26 cellular contexts compared by ENCODE assay signal in genomic region chr1:162666006-162666645, GRCh38. TPM values are rescaled to one million over a fixed set of nuclear protein-coding genes. Genes with fewer than 3 reads are reported as not detected.
A peak's percentile ranks its signal among the peaks of the same experiment; 100 is the strongest.
DNase-seq lines count a peak whose midpoint lies in the region; ATAC-seq and TF ChIP-seq lines count a peak whose summit lies in the region.
"Had no signal": no experiment of that assay in that cellular context is flagged by ENCODE, and none has a peak within 500 bp of the region (broad histone marks: within the 10 kb centered on the region; RNA-seq: fewer than 3 reads in every experiment).

No MANE protein-coding gene starts in this region.

- no peak overlapping the region for H3K4me3 Mint-ChIP-seq in activated CD8-positive, alpha-beta memory T cell treated with anti-CD3 and anti-CD28 coated beads, Interleukin-2, amount 10 ng/mL, durations not matched to agents 7 days and 5 days
- no peak overlapping the region for H3K4me3 Mint-ChIP-seq in CD4-positive, alpha-beta memory T cell
- H3K4me3 Mint-ChIP-seq: activated naive CD4-positive, alpha-beta T cell treated with anti-CD3 and anti-CD28 coated beads for 36 hours; activated T-cell treated with anti-CD3 and anti-CD28 coated beads, Interleukin-2, amount 50 U/mL, for 72 hours; effector memory CD8-positive, alpha-beta T cell had no signal

- no peak overlapping the region for H2BK15ac ChIP-seq in mesenchymal stem cell (ENCODE audit: low read depth, poor library complexity, severe bottlenecking)

- peak overlapping the region in 1 of 2 experiments; percentile 35 for H3K18ac ChIP-seq in mesenchymal stem cell (ENCODE audit: low read depth in 1 of 2, low read length in 2 of 2)

- TF ChIP-seq CTCF in adrenal gland (IDR thresholded peaks at IDR 0.05) = no peak
- TF ChIP-seq CTCF in BE2C (IDR thresholded peaks at IDR 0.05; ENCODE audit: low read depth, low read length) = no peak

- no peak for ATAC-seq in activated CD8-positive, alpha-beta memory T cell treated with anti-CD3 and anti-CD28 coated beads, Interleukin-2, amount 10 ng/mL, durations not matched to agents 7 days and 5 days
- ATAC-seq: activated T-cell treated with anti-CD3 and anti-CD28 coated beads, Interleukin-2, amount 50 U/mL, for 72 hours; effector memory CD8-positive, alpha-beta T cell; esophagus mucosa; lower lobe of right lung had no signal

- H3K9me3 ChIP-seq in adrenal gland (replicated peaks in 1 of 3) = no peaks in the 10 kb centered on the region
- no peaks in the 10 kb centered on the region for H3K9me3 ChIP-seq in mesenchymal stem cell (ENCODE audit: control insufficient read depth, low read length)
- H3K9me3 ChIP-seq in CD4-positive, alpha-beta memory T cell (ENCODE audit: control insufficient read depth in 1 of 2, low read length in 2 of 2) = no peaks in the 10 kb centered on the region
- no peaks in the 10 kb centered on the region for H3K9me3 ChIP-seq in BE2C
- H3K9me3 ChIP-seq: lower lobe of right lung, suprapubic skin had no signal

- no peak overlapping the region for H4K91ac ChIP-seq in mesenchymal stem cell (ENCODE audit: low read length)

- H3K27me3 ChIP-seq in adrenal gland (no peaks in the 10 kb centered on the region), mesenchymal stem cell (ENCODE audit: control insufficient read depth in 1 of 2, insufficient read depth in 1 of 2, low read length in 2 of 2) (no peaks in the 10 kb centered on the region), BE2C (no peaks in the 10 kb centered on the region)
- H3K27me3 ChIP-seq in CD4-positive, alpha-beta memory T cell (ENCODE audit: insufficient read depth, low read length) = no peaks in the 10 kb centered on the region
- H3K27me3 ChIP-seq: suprapubic skin had no signal

- no peaks in the 10 kb centered on the region for H3K36me3 Mint-ChIP-seq in activated CD8-positive, alpha-beta memory T cell treated with anti-CD3 and anti-CD28 coated beads, Interleukin-2, amount 10 ng/mL, durations not matched to agents 7 days and 5 days
- no peaks in the 10 kb centered on the region for H3K36me3 Mint-ChIP-seq in CD4-positive, alpha-beta memory T cell

- POLR2A ChIA-PET in CD4-positive, alpha-beta memory T cell (lab: Charles Lee; ENCODE audit: partially characterized antibody) = no interaction called here

- H3K9ac ChIP-seq in mesenchymal stem cell (ENCODE audit: low read length) = peak overlapping the region; percentile 61

- no peaks in the 10 kb centered on the region for H3K9me3 Mint-ChIP-seq in activated CD8-positive, alpha-beta memory T cell treated with anti-CD3 and anti-CD28 coated beads, Interleukin-2, amount 10 ng/mL, durations not matched to agents 7 days and 5 days (ENCODE audit: low read depth)
- no peaks in the 10 kb centered on the region for H3K9me3 Mint-ChIP-seq in CD4-positive, alpha-beta memory T cell
- H3K9me3 Mint-ChIP-seq: activated naive CD4-positive, alpha-beta T cell treated with anti-CD3 and anti-CD28 coated beads for 36 hours; effector memory CD8-positive, alpha-beta T cell had no signal

- CTCF ChIA-PET in activated CD8-positive, alpha-beta memory T cell treated with anti-CD3 and anti-CD28 coated beads, Interleukin-2, amount 10 ng/mL, durations not matched to agents 7 days and 5 days (lab: Charles Lee) = interaction anchor here (0.6 kb wide), 1 partner anchor 23 kb away, joined by 3 read pairs; no protein-coding TSS in a partner anchor
- CTCF ChIA-PET in CD4-positive, alpha-beta memory T cell (lab: Charles Lee; ENCODE audit: partially characterized antibody) = no interaction called here

- peak overlapping the region in 1 of 2 experiments; percentile 33 for H2BK12ac ChIP-seq in mesenchymal stem cell (ENCODE audit: low read length in 2 of 2)

- H3K4ac ChIP-seq in mesenchymal stem cell (ENCODE audit: low read depth in 1 of 2, low read length in 2 of 2) = no peak overlapping the region

- peaks cover 12% of the 10 kb centered on the region for H3K27me3 Mint-ChIP-seq in activated CD8-positive, alpha-beta memory T cell treated with anti-CD3 and anti-CD28 coated beads, Interleukin-2, amount 10 ng/mL, durations not matched to agents 7 days and 5 days
- H3K27me3 Mint-ChIP-seq in CD4-positive, alpha-beta memory T cell = peaks cover 0 to 3% of the 10 kb centered on the region in 2 donors

- DNase-seq in AG08395 (ENCODE audit: low spot score) = peak; percentile 6
- peak; percentile 33 for DNase-seq in LHCN-M2 (ENCODE audit: low read depth)
- no peak for DNase-seq in adrenal gland
- DNase-seq in mesenchymal stem cell = no peak
- no peak for DNase-seq in activated CD8-positive, alpha-beta memory T cell treated with anti-CD3 and anti-CD28 coated beads, Interleukin-2, amount 10 ng/mL, durations not matched to agents 7 days and 5 days
- no peak for DNase-seq in CD4-positive, alpha-beta memory T cell
- no peak for DNase-seq in mesenteric fat pad (ENCODE audit: low spot score)
- no peak for DNase-seq in BE2C
- DNase-seq: activated CD4-positive, alpha-beta T cell treated with anti-CD3 and anti-CD28 coated beads for 48 hours; activated naive CD4-positive, alpha-beta T cell treated with anti-CD3 and anti-CD28 coated beads for 36 hours; activated T-cell treated with anti-CD3 and anti-CD28 coated beads, Interleukin-2, amount 50 U/mL, for 72 hours; effector memory CD8-positive, alpha-beta T cell; GDM1; glutamatergic neuron; KG1; lower lobe of right lung; NCI-H1694; NCI-H2171 treated with DMSO at 0.1 percent for 48 hours; NCI-H69; RPMI8226; stimulated activated CD4-positive, alpha-beta T cell treated with anti-CD3 and anti-CD28 coated beads, Interleukin-1b, Interleukin-23, amount 100 ng/mL, for 48 hours; T-helper 2 cell had no signal

- no peak for TF ChIP-seq POLR2A in adrenal gland (IDR thresholded peaks at IDR 0.05)

- H3K4me1 ChIP-seq in adrenal gland (replicated peaks in 1 of 2) (peaks cover 38 to 47% of the 10 kb centered on the region in 2 donors), mesenchymal stem cell (ENCODE audit: control insufficient read depth, insufficient read depth, low read depth, low read length) (peaks cover 4% of the 10 kb centered on the region), BE2C (peaks cover 51% of the 10 kb centered on the region)
- no peaks in the 10 kb centered on the region for H3K4me1 ChIP-seq in CD4-positive, alpha-beta memory T cell (ENCODE audit: insufficient read depth, low read length)
- H3K4me1 ChIP-seq: lower lobe of right lung had no signal

- no peak overlapping the region for H3K23ac ChIP-seq in mesenchymal stem cell (ENCODE audit: low read length in 2 of 2)

- no peak overlapping the region for H2BK120ac ChIP-seq in mesenchymal stem cell (ENCODE audit: low read depth, low read length)

- H3K14ac ChIP-seq in mesenchymal stem cell (ENCODE audit: low read length in 2 of 2) = no peak overlapping the region

- H2BK5ac ChIP-seq in mesenchymal stem cell (ENCODE audit: low read depth, low read length, poor library complexity, severe bottlenecking) = no peak overlapping the region

- H3K27ac ChIP-seq in adrenal gland (peak overlapping the region in 3 of 5 donors; percentile 13 to 50 (median 14)), mesenchymal stem cell (ENCODE audit: low read length, poor library complexity, severe bottlenecking) (no peak overlapping the region)
- H3K27ac ChIP-seq in CD4-positive, alpha-beta memory T cell (ENCODE audit: low read depth, low read length) = no peak overlapping the region
- H3K27ac ChIP-seq: C4-2B, coronary artery, lower lobe of right lung, suprapubic skin had no signal

- no peak overlapping the region for H3K4me2 ChIP-seq in mesenchymal stem cell (ENCODE audit: low read length, poor library complexity, severe bottlenecking)

- H3K4me3 ChIP-seq in adrenal gland (no peak overlapping the region), mesenchymal stem cell (ENCODE audit: insufficient read depth in 1 of 2, low read depth in 1 of 2, low read length in 2 of 2) (peak overlapping the region in 1 of 2 experiments; percentile 57), BE2C (ENCODE audit: low read depth, low read length) (no peak overlapping the region)
- no peak overlapping the region for H3K4me3 ChIP-seq in CD4-positive, alpha-beta memory T cell (ENCODE audit: low read length in 2 of 2)
- H3K4me3 ChIP-seq: coronary artery, lower lobe of right lung, suprapubic skin had no signal

- no peaks in the 10 kb centered on the region for H3K4me1 Mint-ChIP-seq in activated CD8-positive, alpha-beta memory T cell treated with anti-CD3 and anti-CD28 coated beads, Interleukin-2, amount 10 ng/mL, durations not matched to agents 7 days and 5 days
- no peaks in the 10 kb centered on the region for H3K4me1 Mint-ChIP-seq in CD4-positive, alpha-beta memory T cell

- H4K8ac ChIP-seq in mesenchymal stem cell (ENCODE audit: low read length) = no peak overlapping the region

- H3K27ac Mint-ChIP-seq in activated CD8-positive, alpha-beta memory T cell treated with anti-CD3 and anti-CD28 coated beads, Interleukin-2, amount 10 ng/mL, durations not matched to agents 7 days and 5 days = no peak overlapping the region
- no peak overlapping the region for H3K27ac Mint-ChIP-seq in CD4-positive, alpha-beta memory T cell
- H3K27ac Mint-ChIP-seq: activated naive CD4-positive, alpha-beta T cell treated with anti-CD3 and anti-CD28 coated beads for 36 hours; activated T-cell treated with anti-CD3 and anti-CD28 coated beads, Interleukin-2, amount 50 U/mL, for 72 hours; effector memory CD8-positive, alpha-beta T cell had no signal

- intact Hi-C loops in adrenal gland (cut with DNase I) = no loop called here
- intact Hi-C loops in CD4-positive, alpha-beta memory T cell (cut with micrococcal nuclease) = no loop called here

- H3K36me3 ChIP-seq in adrenal gland (replicated peaks in 1 of 2) (no peaks in the 10 kb centered on the region), mesenchymal stem cell (ENCODE audit: control insufficient read depth in 1 of 2, insufficient read depth in 2 of 2, low read depth in 1 of 2, low read length in 2 of 2) (peaks cover 0 to 33% of the 10 kb centered on the region in 2 experiments), BE2C (peaks cover 12% of the 10 kb centered on the region)
- no peaks in the 10 kb centered on the region for H3K36me3 ChIP-seq in CD4-positive, alpha-beta memory T cell (ENCODE audit: insufficient read depth, low read length)
- H3K36me3 ChIP-seq: lower lobe of right lung, suprapubic skin had no signal

- 59 to 69% (median 65%) methylated on average over 5 of the region's 5 CpGs for WGBS in adrenal gland, 4 donors
- WGBS in mesenchymal stem cell = 90% methylated on average over 5 of the region's 5 CpGs

- H3K79me1 ChIP-seq in mesenchymal stem cell (replicated peaks; ENCODE audit: low read length, poor library complexity, severe bottlenecking) = peaks cover 35% of the 10 kb centered on the region

- no peak overlapping the region for H2AK5ac ChIP-seq in mesenchymal stem cell (ENCODE audit: low read length, severe bottlenecking)

- H2AFZ ChIP-seq in mesenchymal stem cell (ENCODE audit: low read depth, low read length) = no peak overlapping the region

RNA-seq across cellular contexts. Expression of gene DDR2, which starts 33.9 kb away (rescaled TPM):
- total RNA-seq in LHCN-M2 (2014; rRNA removed) (55.3 and 73.1 TPM in 2 replicates), adrenal gland (100 to 1,000 TPM; 214 to 349 (median 254) TPM), mesenteric fat pad (187 TPM)
- 16.0 TPM for polyA plus RNA-seq in LHCN-M2 (2012)
- polyA plus RNA-seq in adrenal gland = 100 to 1,000 TPM in 1 of 3 donors, 10 to 100 TPM in 2; 15.1 to 127 (median 34.2) TPM
- polyA plus RNA-seq in mesenchymal stem cell (2013, experiment 1 of 2) = 25.2 TPM
- polyA plus RNA-seq in mesenchymal stem cell (2013, experiment 2 of 2) = 23.9 TPM
- total RNA-seq in activated CD8-positive, alpha-beta memory T cell treated with anti-CD3 and anti-CD28 coated beads, Interleukin-2, amount 10 ng/mL, durations not matched to agents 7 days and 5 days = under 1 TPM; 0.16 to 0.18 TPM
- total RNA-seq in CD4-positive, alpha-beta memory T cell = under 1 TPM; 0.47 to 0.53 TPM
- polyA plus RNA-seq in CD4-positive, alpha-beta memory T cell = under 1 TPM in 1 of 2 donors, not detected in 1; 0.18 TPM
- polyA plus RNA-seq in BE2C (2012; ENCODE audit: insufficient read depth, insufficient read length, low read depth) = 88.3 TPM

Comparison
In these comparisons a context has a peak if more than half of its experiments do, and no peak if none do; other contexts are left out.
1. DNase-seq: peak in AG08395 (single experiment) and LHCN-M2 (single experiment); none in adrenal gland (0 of 7), mesenchymal stem cell (single experiment), activated CD8-positive, alpha-beta memory T cell treated with anti-CD3 and anti-CD28 coated beads, Interleukin-2, amount 10 ng/mL, durations not matched to agents 7 days and 5 days (single experiment), CD4-positive, alpha-beta memory T cell (0 of 5), mesenteric fat pad (single experiment) and BE2C (single experiment).
2. H3K27ac ChIP-seq: peak in adrenal gland (3 of 5); none in mesenchymal stem cell (single experiment) and CD4-positive, alpha-beta memory T cell (single experiment).
3. RNA of gene DDR2, which starts 33.9 kb away (total RNA-seq): 214 to 349 TPM in adrenal gland, 187 TPM in mesenteric fat pad (single experiment) and 55.3 to 73.1 TPM in LHCN-M2; 0.47 to 0.53 TPM in CD4-positive, alpha-beta memory T cell and 0.16 to 0.18 TPM in activated CD8-positive, alpha-beta memory T cell treated with anti-CD3 and anti-CD28 coated beads, Interleukin-2, amount 10 ng/mL, durations not matched to agents 7 days and 5 days; every median in the first group is over 10 times any median in the second.